Comparison of ENCODE assay signal across 9 cellular contexts in the genomic region with DNA sequence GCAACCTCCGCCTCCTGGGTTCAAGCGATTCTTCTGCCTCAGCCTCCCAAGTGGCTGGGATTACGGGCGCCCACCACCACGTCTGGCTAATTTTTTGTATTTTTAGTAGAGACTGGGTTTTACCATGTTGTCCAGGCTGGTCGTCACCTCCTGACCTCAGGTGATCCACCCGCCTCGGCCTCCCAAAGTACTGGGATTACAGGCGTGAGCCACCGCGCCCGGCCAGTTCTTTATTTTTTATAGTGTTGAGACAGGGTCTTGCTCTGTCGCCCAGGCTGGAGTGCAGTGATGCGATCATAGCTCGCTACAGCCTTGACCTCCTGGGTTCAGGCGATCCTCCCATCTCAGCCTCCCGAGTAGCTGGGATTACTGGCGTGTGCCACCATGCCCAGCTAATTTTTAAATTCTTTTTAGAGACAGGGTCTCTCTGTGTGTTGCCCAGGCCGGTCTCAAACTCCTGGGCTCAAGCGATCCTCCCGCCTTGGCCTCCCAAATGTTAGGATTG. TPM values are rescaled to one million over a fixed set of nuclear protein-coding genes. Genes with fewer than 3 reads are reported as not detected.
DNase-seq lines count a peak whose midpoint lies in the region; ATAC-seq and TF ChIP-seq lines count a peak whose summit lies in the region.
"Not testable (repeated sequence)": the region's sequence is repeated elsewhere in the genome, so short reads cannot be mapped to it uniquely, and the experiment has no call there.
"Had no signal": no experiment of that assay in that cellular context is flagged by ENCODE, and none has a peak within 500 bp of the region (broad histone marks: within the 10 kb centered on the region; RNA-seq: fewer than 3 reads in every experiment).

No MANE protein-coding gene starts in this region.

- TF ChIP-seq CTCF in gastroesophageal sphincter (IDR thresholded peaks at IDR 0.05); sigmoid colon (IDR thresholded peaks at IDR 0.05); upper lobe of right lung (IDR thresholded peaks at IDR 0.05): not testable (repeated sequence)

- not testable (repeated sequence) for ATAC-seq in activated CD8-positive, alpha-beta memory T cell treated with anti-CD3 and anti-CD28 coated beads, Interleukin-2, amount 10 ng/mL, durations not matched to agents 7 days and 5 days; gastroesophageal sphincter; upper lobe of right lung

- not testable (repeated sequence) for H3K36me3 Mint-ChIP-seq in activated CD8-positive, alpha-beta memory T cell treated with anti-CD3 and anti-CD28 coated beads, Interleukin-2, amount 10 ng/mL, durations not matched to agents 7 days and 5 days

- intact Hi-C loops in sigmoid colon (cut with DNase I): loop anchor here (1.0 to 2.0 kb wide), 2 partner anchors 11 to 70 kb away; a partner anchor contains a TSS
- intact Hi-C loops in upper lobe of right lung (cut with DNase I): not testable (repeated sequence)

- not testable (repeated sequence) for H3K27me3 Mint-ChIP-seq in activated CD8-positive, alpha-beta memory T cell treated with anti-CD3 and anti-CD28 coated beads, Interleukin-2, amount 10 ng/mL, durations not matched to agents 7 days and 5 days

- H3K4me1 Mint-ChIP-seq in activated CD8-positive, alpha-beta memory T cell treated with anti-CD3 and anti-CD28 coated beads, Interleukin-2, amount 10 ng/mL, durations not matched to agents 7 days and 5 days: peaks cover 58% of the 10 kb centered on the region

- H3K4me1 ChIP-seq in ES-I3 (ENCODE audit: insufficient read depth, low read length) (peaks cover 10% of the 10 kb centered on the region; the same call in 1 of the 2 replicates), NT2/D1 (ENCODE audit: insufficient read depth, insufficient read length) (peaks cover 14% of the 10 kb centered on the region), gastroesophageal sphincter (peaks cover 4 to 34% (median 23%) of the 10 kb centered on the region in 3 donors), mononuclear cell (ENCODE audit: insufficient read depth, low read length) (peaks cover 74% of the 10 kb centered on the region), sigmoid colon (peaks cover 0 to 31% (median 27%) of the 10 kb centered on the region in 4 donors), upper lobe of right lung (peaks cover 43% of the 10 kb centered on the region)

- 44 to 53% methylated on average over 5 to 12 of the region's 21 CpGs for WGBS in gastroesophageal sphincter (ENCODE audit: low coverage in 1 of 2), 2 donors
- 46 to 71% methylated on average over 21 of the region's 21 CpGs for WGBS in sigmoid colon, 2 donors

- DNase-seq in NT2/D1 (ENCODE audit: low read depth, low spot score); activated CD8-positive, alpha-beta memory T cell treated with anti-CD3 and anti-CD28 coated beads, Interleukin-2, amount 10 ng/mL, durations not matched to agents 7 days and 5 days; caudate nucleus (lab: John Stamatoyannopoulos, UW); sigmoid colon; upper lobe of right lung: not testable (repeated sequence)

- not testable (repeated sequence) for TF ChIP-seq EP300 in gastroesophageal sphincter (IDR thresholded peaks at IDR 0.05); sigmoid colon (IDR thresholded peaks at IDR 0.05)

- H3K9me3 Mint-ChIP-seq in activated CD8-positive, alpha-beta memory T cell treated with anti-CD3 and anti-CD28 coated beads, Interleukin-2, amount 10 ng/mL, durations not matched to agents 7 days and 5 days (ENCODE audit: low read depth): not testable (repeated sequence)

- H3K9me3 ChIP-seq in ES-I3 (ENCODE audit: control insufficient read depth, insufficient read depth, low read length); NT2/D1 (ENCODE audit: insufficient read depth, low read length); gastroesophageal sphincter; mononuclear cell (ENCODE audit: low read depth, low read length); sigmoid colon; upper lobe of right lung: not testable (repeated sequence)

- not testable (repeated sequence) for TF ChIP-seq POLR2A in gastroesophageal sphincter (IDR thresholded peaks at IDR 0.05); sigmoid colon (IDR thresholded peaks at IDR 0.05)

- H3K27ac ChIP-seq in caudate nucleus (ENCODE audit: low read depth, low read length) (peak overlapping the region; percentile 98), gastroesophageal sphincter (peak overlapping the region; percentile 94 to 100 (median 98)), sigmoid colon (peak overlapping the region; percentile 93 to 99 (median 98)), upper lobe of right lung (peak overlapping the region; percentile 96)

- peak overlapping the region; percentile 98 for H3K27ac Mint-ChIP-seq in activated CD8-positive, alpha-beta memory T cell treated with anti-CD3 and anti-CD28 coated beads, Interleukin-2, amount 10 ng/mL, durations not matched to agents 7 days and 5 days

- peak overlapping the region; percentile 95; the same call in 1 of the 2 replicates for H3K9ac ChIP-seq in ES-I3 (ENCODE audit: low read depth, low read length)
- H3K9ac ChIP-seq in NT2/D1 (ENCODE audit: insufficient read length, low read depth): peak overlapping the region; percentile 65

- H3K36me3 ChIP-seq in ES-I3 (ENCODE audit: insufficient read depth, low read length); upper lobe of right lung: not testable (repeated sequence)
- H3K36me3 ChIP-seq in NT2/D1 (ENCODE audit: insufficient read depth, insufficient read length, low read length) (peaks cover 21% of the 10 kb centered on the region), gastroesophageal sphincter (peaks cover 0 to 16% of the 10 kb centered on the region in 2 donors), sigmoid colon (peaks cover 0 to 13% (median 0%) of the 10 kb centered on the region in 4 donors)

- CTCF ChIA-PET in activated CD8-positive, alpha-beta memory T cell treated with anti-CD3 and anti-CD28 coated beads, Interleukin-2, amount 10 ng/mL, durations not matched to agents 7 days and 5 days (lab: Charles Lee): interaction anchor here (0.6 to 9.9 kb wide), 15 partner anchors 9 to 179 kb away, joined by 3 to 136 read pairs (median 6); a partner anchor contains a TSS

- peak overlapping the region; percentile 80 for H3K4me3 Mint-ChIP-seq in activated CD8-positive, alpha-beta memory T cell treated with anti-CD3 and anti-CD28 coated beads, Interleukin-2, amount 10 ng/mL, durations not matched to agents 7 days and 5 days

- H3K4me3 ChIP-seq in NT2/D1 (ENCODE audit: insufficient read length, low read depth) (peak overlapping the region; percentile 77), gastroesophageal sphincter (peak overlapping the region; percentile 81 to 85), mononuclear cell (ENCODE audit: low read length) (peak overlapping the region; percentile 69), sigmoid colon (peak overlapping the region; percentile 66 to 82 (median 78)), upper lobe of right lung (peak overlapping the region; percentile 65)

- not testable (repeated sequence) for H3K27me3 ChIP-seq in NT2/D1 (ENCODE audit: insufficient read depth, insufficient read length); gastroesophageal sphincter; mononuclear cell (ENCODE audit: insufficient read depth, low read length); sigmoid colon; upper lobe of right lung

RNA-seq across cellular contexts. Expression of a gene that starts 0.6 kb away (rescaled TPM):
- total RNA-seq in activated CD8-positive, alpha-beta memory T cell treated with anti-CD3 and anti-CD28 coated beads, Interleukin-2, amount 10 ng/mL, durations not matched to agents 7 days and 5 days: 10 to 100 TPM; 23.8 to 38.5 TPM
- total RNA-seq in gastroesophageal sphincter (10 to 100 TPM in 2 of 4 donors, 1 to 10 TPM in 2; 3.6 to 18.9 (median 10.3) TPM), mononuclear cell (5.6 TPM), sigmoid colon (10 to 100 TPM in 2 of 4 donors, 1 to 10 TPM in 2; 3.6 to 18.9 (median 10.9) TPM), upper lobe of right lung (23.4 TPM)
- 10 to 100 TPM; 17.1 to 31.0 (median 24.0) TPM for polyA plus RNA-seq in sigmoid colon

RNA-seq across cellular contexts. Expression of a gene that starts 12.1 kb away (rescaled TPM):
- total RNA-seq in activated CD8-positive, alpha-beta memory T cell treated with anti-CD3 and anti-CD28 coated beads, Interleukin-2, amount 10 ng/mL, durations not matched to agents 7 days and 5 days: 1 to 10 TPM in 1 of 2 experiments, under 1 TPM in 1; 0.59 to 1.4 TPM
- total RNA-seq in gastroesophageal sphincter (1 to 10 TPM in 1 of 4 donors, under 1 TPM in 3; 0.23 to 1.2 (median 0.45) TPM), mononuclear cell (5.7 TPM), sigmoid colon (1 to 10 TPM in 1 of 4 donors, under 1 TPM in 2, not detected in 1; 0.16 to 1.1 (median 0.36) TPM), upper lobe of right lung (31.3 TPM)
- polyA plus RNA-seq in sigmoid colon: 1 to 10 TPM in 1 of 3 donors, under 1 TPM in 2; 0.60 to 1.5 (median 0.69) TPM
- total RNA-seq: lung microvascular endothelial cell had no signal
